ENCODE assay signal across 16 cellular contexts in genomic region chr1:14328687-14329086, GRCh38.
DNase-seq lines count a peak whose midpoint lies in the region; ATAC-seq and TF ChIP-seq lines count a peak whose summit lies in the region.
"Had no signal": no experiment of that assay in that cellular context is flagged by ENCODE, and none has a peak within 500 bp of the region (broad histone marks: within the 10 kb centered on the region; RNA-seq: fewer than 3 reads in every experiment).

No MANE protein-coding gene starts in this region.

- intact Hi-C loops in mucosa of descending colon (cut with DNase I, micrococcal nuclease) = no loop called here

- H3K4me1 ChIP-seq in mucosa of descending colon (ENCODE audit: low read depth) = peaks cover 4% of the 10 kb centered on the region
- H3K4me1 ChIP-seq: A549, Caco-2, HAP-1 had no signal

- DNase-seq in NCI-H146 (lab: John Stamatoyannopoulos, UW) (peak; percentile 8), NCI-H146 treated with DMSO at 0.1 percent for 48 hours (lab: John Stamatoyannopoulos, UW; ENCODE audit: unreplicated experiment) (no peak), mucosa of descending colon (no peak), H4 (ENCODE audit: low spot score) (no peak), NOMO-1 treated with dmso at 0.1 percent for 144 hours (lab: John Stamatoyannopoulos, UW; ENCODE audit: unreplicated experiment) (no peak)
- DNase-seq: AML-193; Caco-2; CD4-positive, alpha-beta T cell; DMS153; DMS79; GDM1; GOT3 had no signal

- no peaks in the 10 kb centered on the region for H3K36me3 ChIP-seq in mucosa of descending colon (ENCODE audit: low read depth)
- H3K36me3 ChIP-seq: HAP-1 had no signal

- ATAC-seq in esophagus mucosa (peak; percentile 84), mucosa of descending colon (peak; percentile 37), GM21529 (IDR thresholded peaks at IDR 0.05; ENCODE audit: unreplicated experiment) (no peak)
- ATAC-seq: A549 had no signal

- no peak overlapping the region for H3K4me3 ChIP-seq in mucosa of descending colon
- H3K4me3 ChIP-seq: A549, HAP-1 had no signal

- peaks cover 5% of the 10 kb centered on the region for H3K9me3 ChIP-seq in mucosa of descending colon
- H3K9me3 ChIP-seq: A549, Caco-2, HAP-1 had no signal

- TF ChIP-seq CTCF in mucosa of descending colon (IDR thresholded peaks at IDR 0.05) = no peak
